ENCODE assay signal across 8 cellular contexts in genomic region chr19:29694669-29695627, GRCh38. TPM values are rescaled to one million over a fixed set of nuclear protein-coding genes. Genes with fewer than 3 reads are reported as not detected.
DNase-seq lines count a peak whose midpoint lies in the region; ATAC-seq, FAIRE-seq and TF ChIP-seq lines count a peak whose summit lies in the region.

No MANE protein-coding gene starts in this region.

- POLR2A ChIA-PET in Caco-2 (lab: Charles Lee), result no interaction called here

- intact Hi-C loops in Caco-2 (cut with micrococcal nuclease; ENCODE audit: unreplicated experiment), result loop anchor here (1.0 kb wide), 1 partner anchor 21 kb away; no protein-coding TSS in a partner anchor
- intact Hi-C loops in pancreas (cut with DNase I), result no loop called here

- no peak for TF ChIP-seq EP300 in upper lobe of left lung (IDR thresholded peaks at IDR 0.05)

- in situ Hi-C loops in SK-MEL-5 (cut with HindIII; ENCODE audit: low pct_unique_long_range_greater_than_20kb, low sequenced_read_pairs), result no loop called here

- TF ChIP-seq CTCF in Caco-2 (IDR thresholded peaks at IDR 0.05; ENCODE audit: insufficient read depth in 1 of 2, low read depth in 1 of 2, low read length in 1 of 2, severe bottlenecking in 1 of 2, unreplicated experiment in 1 of 2) (peak; percentile 74 to 84), pancreas (IDR thresholded peaks at IDR 0.05) (peak; percentile 74 to 93 (median 86)), upper lobe of left lung (IDR thresholded peaks at IDR 0.05) (peak; percentile 78 to 92 (median 85))

- 61 to 66% methylated on average over 18 to 19 of the region's 19 CpGs for WGBS in pancreas, 2 donors
- 63 to 75% methylated on average over 8 to 19 of the region's 19 CpGs for WGBS in upper lobe of left lung, 2 donors

- peak; percentile 67 to 74 for DNase-seq in Caco-2
- peak; percentile 81 for DNase-seq in HuH-7.5 (ENCODE audit: low spot score)
- peak; percentile 83 for DNase-seq in SK-MEL-5 (ENCODE audit: low read depth, low spot score)
- peak; percentile 84 for DNase-seq in activated naive CD4-positive, alpha-beta T cell treated with Interleukin-2 at 50 U/mL for 16 hours
- DNase-seq in germinal center (ENCODE audit: low spot score), result peak; percentile 73
- peak; percentile 64 to 92 (median 79) for DNase-seq in pancreas
- DNase-seq in upper lobe of left lung, result peak; percentile 76 to 92

- H3K27ac Mint-ChIP-seq in Caco-2 (ENCODE audit: unreplicated experiment), result no peak overlapping the region

- H3K9me3 Mint-ChIP-seq in Caco-2 (ENCODE audit: unreplicated experiment), result peaks cover 9% of the 10 kb centered on the region

- no peak for FAIRE-seq in pancreas (lab: Jason Lieb, UNC)

- H3K4me3 ChIP-seq in Caco-2 (ENCODE audit: low read depth, low read length) (no peak overlapping the region), pancreas (no peak overlapping the region), upper lobe of left lung (no peak overlapping the region)

- no peak for TF ChIP-seq POLR2A in upper lobe of left lung (IDR thresholded peaks at IDR 0.05)

- no peak overlapping the region for H3K4me3 Mint-ChIP-seq in Caco-2 (ENCODE audit: unreplicated experiment)

- H3K36me3 ChIP-seq in Caco-2 (ENCODE audit: control insufficient read depth, insufficient read depth, low read length) (no peaks in the 10 kb centered on the region), pancreas (no peaks in the 10 kb centered on the region), upper lobe of left lung (no peaks in the 10 kb centered on the region)

- CTCF ChIA-PET in Caco-2 (lab: Charles Lee), result interaction anchor here (0.9 to 1.1 kb wide), 2 partner anchors 22 to 30 kb away, joined by 3 to 4 read pairs; partner anchors contain the start of gene PLEKHF1

- H3K27ac ChIP-seq in pancreas (no peak overlapping the region), upper lobe of left lung (no peak overlapping the region)

- no peaks in the 10 kb centered on the region for H3K27me3 Mint-ChIP-seq in Caco-2 (ENCODE audit: insufficient read depth, unreplicated experiment)

- H3K4me1 ChIP-seq in Caco-2 (no peaks in the 10 kb centered on the region), pancreas (no peaks in the 10 kb centered on the region), upper lobe of left lung (no peaks in the 10 kb centered on the region)

- no peaks in the 10 kb centered on the region for H3K27me3 ChIP-seq in Caco-2 (replicated peaks; ENCODE audit: control insufficient read depth, insufficient read depth, low read length)
- H3K27me3 ChIP-seq in pancreas, result no peaks in the 10 kb centered on the region
- no peaks in the 10 kb centered on the region for H3K27me3 ChIP-seq in upper lobe of left lung

- peak; percentile 88 for ATAC-seq in GM21360 (IDR thresholded peaks at IDR 0.05; ENCODE audit: unreplicated experiment)
- peak; percentile 95 to 100 (median 98) for ATAC-seq in pancreas
- peak; percentile 87 to 95 for ATAC-seq in upper lobe of left lung (ENCODE audit: low FRiP score in 2 of 2)

- H3K36me3 Mint-ChIP-seq in Caco-2 (ENCODE audit: insufficient read depth, unreplicated experiment), result peaks cover 10% of the 10 kb centered on the region

- H3K9me3 ChIP-seq in Caco-2 (peaks cover 19% of the 10 kb centered on the region), pancreas (no peaks in the 10 kb centered on the region), upper lobe of left lung (peaks cover 0 to 5% (median 0%) of the 10 kb centered on the region in 4 donors)

- H3K4me1 Mint-ChIP-seq in Caco-2 (ENCODE audit: low read depth, unreplicated experiment), result no peaks in the 10 kb centered on the region

- no TSS peak for BruUV-seq in Caco-2 (replicated peaks; lab: Mats Ljungman, UMichigan)

RNA-seq across cellular contexts. Expression of gene C19orf12, which starts 20.1 kb away (rescaled TPM):
- total RNA-seq in Caco-2 (2022) (20.8 and 23.6 TPM in 2 replicates), pancreas (10 to 100 TPM; 11.0 to 16.9 (median 12.9) TPM), upper lobe of left lung (10 to 100 TPM; 11.4 to 30.4 (median 21.4) TPM)
- 54.7 and 60.3 TPM in 2 replicates for total RNA-seq in SK-MEL-5 (2014; rRNA removed; shearing (Covaris generic))
- 45.2 and 72.6 TPM in 2 replicates for polyA plus RNA-seq in SK-MEL-5 (2015; cell fraction: cytosol; rRNA removed)
- polyA plus RNA-seq in SK-MEL-5 (2015; cell fraction: nucleus; rRNA removed), result 29.7 and 57.9 TPM in 2 replicates
- 10 to 100 TPM; 11.0 to 11.5 TPM for polyA plus RNA-seq in pancreas

RNA-seq across cellular contexts. Expression of gene PLEKHF1, which starts 29.7 kb away (rescaled TPM):
- total RNA-seq in Caco-2 (2022), result 3.6 and 5.0 TPM in 2 replicates
- total RNA-seq in SK-MEL-5 (2014; rRNA removed; shearing (Covaris generic)), result 12.6 and 13.9 TPM in 2 replicates
- polyA plus RNA-seq in SK-MEL-5 (2015; cell fraction: cytosol; rRNA removed), result 27.3 and 27.5 TPM in 2 replicates
- 17.7 and 28.5 TPM in 2 replicates for polyA plus RNA-seq in SK-MEL-5 (2015; cell fraction: nucleus; rRNA removed)
- total RNA-seq in pancreas, result 1 to 10 TPM; 2.1 to 8.4 (median 3.7) TPM
- 1 to 10 TPM; 9.1 to 9.3 TPM for polyA plus RNA-seq in pancreas
- total RNA-seq in upper lobe of left lung, result 10 to 100 TPM; 10.6 to 21.0 (median 14.2) TPM
